In the genomic region with DNA sequence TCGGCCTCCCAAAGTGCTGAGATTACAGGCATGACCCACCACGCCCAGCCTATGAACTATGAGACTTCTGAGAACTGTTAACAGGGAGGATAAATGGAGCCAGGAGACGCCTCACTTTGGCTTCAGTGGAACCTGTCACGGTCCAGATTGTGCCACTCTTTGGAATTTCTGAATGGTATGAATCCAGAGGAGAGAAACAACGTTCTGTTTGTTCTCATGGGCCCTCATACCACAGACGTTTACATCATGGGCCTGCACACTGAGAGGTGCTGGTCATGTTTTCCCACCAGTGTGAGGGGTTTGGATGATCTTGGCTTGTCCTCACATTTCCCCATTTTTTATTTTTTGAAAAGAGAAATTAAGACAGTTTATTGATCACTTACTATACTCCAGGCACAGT, we compare ENCODE assay signal across 1 cellular context.
TF ChIP-seq lines count a peak whose summit lies in the region.

No MANE protein-coding gene starts in this region.

TF ChIP-seq in HepG2, 621 proteins besides CTCF, POLR2A, EP300 and RAD21 (continued from another document and continues in another):
- TF ChIP-seq ARID4A (CRISPR knock-in tag; IDR thresholded peaks at IDR 0.05; ENCODE audit: borderline replicate concordance) (no peak), ZNF776 (CRISPR knock-in tag; IDR thresholded peaks at IDR 0.05) (no peak), MAF1 (CRISPR knock-in tag; IDR thresholded peaks at IDR 0.05; ENCODE audit: borderline replicate concordance) (no peak), LCORL (IDR thresholded peaks at IDR 0.05) (no peak), LCORL (CRISPR knock-in tag; IDR thresholded peaks at IDR 0.05) (no peak), NFYB (CRISPR knock-in tag; IDR thresholded peaks at IDR 0.05) (no peak), TAF15 (IDR thresholded peaks at IDR 0.05; ENCODE audit: low read depth, low read length, poor library complexity, severe bottlenecking) (no peak), CHD4 (IDR thresholded peaks at IDR 0.05; ENCODE audit: borderline replicate concordance, low read length) (peak; percentile 58; the same call in 1 of the 2 replicates), TBX3 (IDR thresholded peaks at IDR 0.05; ENCODE audit: borderline replicate concordance) (no peak), NFATC3 (CRISPR knock-in tag; IDR thresholded peaks at IDR 0.05) (no peak), ZMYM3 (CRISPR knock-in tag; IDR thresholded peaks at IDR 0.05) (peak; percentile 34; the same call in 1 of the 2 replicates), HOMEZ (CRISPR knock-in tag; IDR thresholded peaks at IDR 0.05; ENCODE audit: low read depth) (no peak), BRF2 (CRISPR knock-in tag; IDR thresholded peaks at IDR 0.05) (no peak), ZNF496 (CRISPR knock-in tag; IDR thresholded peaks at IDR 0.05; ENCODE audit: insufficient replicate concordance) (no peak), ADNP (CRISPR knock-in tag; IDR thresholded peaks at IDR 0.05) (no peak), KMT2B (CRISPR knock-in tag; IDR thresholded peaks at IDR 0.05) (no peak), JARID2 (CRISPR knock-in tag; IDR thresholded peaks at IDR 0.05; ENCODE audit: insufficient replicate concordance) (no peak), ZUFSP (CRISPR knock-in tag; IDR thresholded peaks at IDR 0.05; ENCODE audit: borderline replicate concordance) (no peak), POGZ (CRISPR knock-in tag; IDR thresholded peaks at IDR 0.05) (no peak), BHLHE40 (IDR thresholded peaks at IDR 0.05; ENCODE audit: low read length) (peak; percentile 15; the same call in 1 of the 2 replicates), FOSL1 (CRISPR knock-in tag; IDR thresholded peaks at IDR 0.05; ENCODE audit: borderline replicate concordance) (no peak), ZNF589 (CRISPR knock-in tag; conservative IDR thresholded peaks at IDR 0.05) (no peak), ARNTL (CRISPR knock-in tag; IDR thresholded peaks at IDR 0.05) (no peak), MIXL1 (CRISPR knock-in tag; IDR thresholded peaks at IDR 0.05) (no peak), GATAD2A (CRISPR knock-in tag; IDR thresholded peaks at IDR 0.05) (0 out of 2 replicates have a peak, but pooled peaks have one; percentile 17), ZNF431 (CRISPR knock-in tag; IDR thresholded peaks at IDR 0.05; ENCODE audit: borderline replicate concordance, low read depth) (no peak), ZNF883 (CRISPR knock-in tag; IDR thresholded peaks at IDR 0.05; ENCODE audit: not compliant biosample characterization) (no peak), ZNF816 (CRISPR knock-in tag; IDR thresholded peaks at IDR 0.05; ENCODE audit: borderline replicate concordance) (peak; percentile 60; the same call in 1 of the 2 replicates), ZNF747 (CRISPR knock-in tag; IDR thresholded peaks at IDR 0.05; ENCODE audit: borderline replicate concordance) (no peak), FOXP1 (IDR thresholded peaks at IDR 0.05) (no peak), FOXP1 (CRISPR knock-in tag; IDR thresholded peaks at IDR 0.05) (no peak), TBL1XR1 (IDR thresholded peaks at IDR 0.05; ENCODE audit: borderline replicate concordance, low read length, partially characterized antibody) (no peak), MIER3 (CRISPR knock-in tag; IDR thresholded peaks at IDR 0.05; ENCODE audit: borderline replicate concordance) (no peak), HMG20B (CRISPR knock-in tag; conservative IDR thresholded peaks at IDR 0.05) (no peak), U2AF2 (IDR thresholded peaks at IDR 0.05; ENCODE audit: low read depth, low read length) (no peak), CEBPZ (IDR thresholded peaks at IDR 0.05; ENCODE audit: low read length) (no peak), RELA (CRISPR knock-in tag; IDR thresholded peaks at IDR 0.05) (no peak), KAT8 (CRISPR knock-in tag; IDR thresholded peaks at IDR 0.05) (no peak), PTBP1 (IDR thresholded peaks at IDR 0.05; ENCODE audit: low read depth, low read length, poor library complexity, severe bottlenecking) (no peak), TCF7 (IDR thresholded peaks at IDR 0.05; ENCODE audit: low read depth) (no peak), ZNF674 (CRISPR knock-in tag; IDR thresholded peaks at IDR 0.05; ENCODE audit: low read depth) (no peak), ZNF256 (CRISPR knock-in tag; conservative IDR thresholded peaks at IDR 0.05) (no peak), MTF2 (CRISPR knock-in tag; IDR thresholded peaks at IDR 0.05; ENCODE audit: borderline replicate concordance) (no peak), SRSF1 (optimal IDR thresholded peaks at IDR 0.05; ENCODE audit: low read depth, low read length) (no peak), RARA (CRISPR knock-in tag; IDR thresholded peaks at IDR 0.05) (0 out of 2 replicates have a peak, but pooled peaks have one; percentile 8), RFX1 (IDR thresholded peaks at IDR 0.05) (no peak), ZNF451 (CRISPR knock-in tag; IDR thresholded peaks at IDR 0.05) (no peak)
- TF ChIP-seq, protein P1, sequence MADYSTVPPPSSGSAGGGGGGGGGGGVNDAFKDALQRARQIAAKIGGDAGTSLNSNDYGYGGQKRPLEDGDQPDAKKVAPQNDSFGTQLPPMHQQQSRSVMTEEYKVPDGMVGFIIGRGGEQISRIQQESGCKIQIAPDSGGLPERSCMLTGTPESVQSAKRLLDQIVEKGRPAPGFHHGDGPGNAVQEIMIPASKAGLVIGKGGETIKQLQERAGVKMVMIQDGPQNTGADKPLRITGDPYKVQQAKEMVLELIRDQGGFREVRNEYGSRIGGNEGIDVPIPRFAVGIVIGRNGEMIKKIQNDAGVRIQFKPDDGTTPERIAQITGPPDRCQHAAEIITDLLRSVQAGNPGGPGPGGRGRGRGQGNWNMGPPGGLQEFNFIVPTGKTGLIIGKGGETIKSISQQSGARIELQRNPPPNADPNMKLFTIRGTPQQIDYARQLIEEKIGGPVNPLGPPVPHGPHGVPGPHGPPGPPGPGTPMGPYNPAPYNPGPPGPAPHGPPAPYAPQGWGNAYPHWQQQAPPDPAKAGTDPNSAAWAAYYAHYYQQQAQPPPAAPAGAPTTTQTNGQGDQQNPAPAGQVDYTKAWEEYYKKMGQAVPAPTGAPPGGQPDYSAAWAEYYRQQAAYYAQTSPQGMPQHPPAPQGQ (CRISPR knock-in tag; IDR thresholded peaks at IDR 0.05; ENCODE audit: borderline replicate concordance), result no peak
- TF ChIP-seq, protein P2, sequence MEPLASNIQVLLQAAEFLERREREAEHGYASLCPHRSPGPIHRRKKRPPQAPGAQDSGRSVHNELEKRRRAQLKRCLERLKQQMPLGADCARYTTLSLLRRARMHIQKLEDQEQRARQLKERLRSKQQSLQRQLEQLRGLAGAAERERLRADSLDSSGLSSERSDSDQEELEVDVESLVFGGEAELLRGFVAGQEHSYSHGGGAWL (CRISPR knock-in tag; IDR thresholded peaks at IDR 0.05), result no peak
- TF ChIP-seq, protein P3, sequence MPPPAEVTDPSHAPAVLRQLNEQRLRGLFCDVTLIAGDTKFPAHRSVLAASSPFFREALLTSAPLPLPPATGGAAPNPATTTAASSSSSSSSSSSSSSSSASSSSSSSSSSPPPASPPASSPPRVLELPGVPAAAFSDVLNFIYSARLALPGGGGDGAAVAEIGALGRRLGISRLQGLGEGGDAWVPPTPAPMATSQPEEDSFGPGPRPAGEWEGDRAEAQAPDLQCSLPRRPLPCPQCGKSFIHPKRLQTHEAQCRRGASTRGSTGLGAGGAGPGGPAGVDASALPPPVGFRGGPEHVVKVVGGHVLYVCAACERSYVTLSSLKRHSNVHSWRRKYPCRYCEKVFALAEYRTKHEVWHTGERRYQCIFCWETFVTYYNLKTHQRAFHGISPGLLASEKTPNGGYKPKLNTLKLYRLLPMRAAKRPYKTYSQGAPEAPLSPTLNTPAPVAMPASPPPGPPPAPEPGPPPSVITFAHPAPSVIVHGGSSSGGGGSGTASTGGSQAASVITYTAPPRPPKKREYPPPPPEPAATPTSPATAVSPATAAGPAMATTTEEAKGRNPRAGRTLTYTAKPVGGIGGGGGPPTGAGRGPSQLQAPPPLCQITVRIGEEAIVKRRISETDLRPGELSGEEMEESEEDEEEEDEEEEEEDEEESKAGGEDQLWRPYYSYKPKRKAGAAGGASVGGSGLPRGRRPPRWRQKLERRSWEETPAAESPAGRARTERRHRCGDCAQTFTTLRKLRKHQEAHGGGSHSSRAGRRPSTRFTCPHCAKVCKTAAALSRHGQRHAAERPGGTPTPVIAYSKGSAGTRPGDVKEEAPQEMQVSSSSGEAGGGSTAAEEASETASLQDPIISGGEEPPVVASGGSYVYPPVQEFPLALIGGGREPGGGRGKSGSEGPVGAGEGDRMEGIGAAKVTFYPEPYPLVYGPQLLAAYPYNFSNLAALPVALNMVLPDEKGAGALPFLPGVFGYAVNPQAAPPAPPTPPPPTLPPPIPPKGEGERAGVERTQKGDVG (CRISPR knock-in tag; IDR thresholded peaks at IDR 0.05; ENCODE audit: borderline replicate concordance), result no peak
